16 cellular contexts compared by ENCODE assay signal in the genomic region with DNA sequence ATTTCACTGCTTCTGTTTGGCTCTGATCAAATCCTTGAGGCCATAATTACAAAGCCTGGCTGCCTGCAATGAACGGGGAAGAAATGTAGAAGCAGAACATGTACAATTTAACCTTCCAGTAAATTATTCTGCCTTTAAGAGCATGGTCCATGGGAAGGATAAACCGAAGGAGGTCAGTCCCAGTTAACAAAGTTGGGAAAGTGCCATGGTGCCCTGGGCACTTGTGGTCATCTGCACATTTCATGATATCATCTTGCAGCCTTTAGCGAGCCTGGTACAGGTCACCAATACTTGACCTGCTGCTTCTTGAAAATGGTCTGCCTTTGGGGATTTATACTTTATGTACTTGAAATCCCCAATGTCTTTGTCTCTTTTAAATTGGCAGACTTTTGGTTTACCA.
DNase-seq lines count a peak whose midpoint lies in the region; ATAC-seq and TF ChIP-seq lines count a peak whose summit lies in the region.
"Had no signal": no experiment of that assay in that cellular context is flagged by ENCODE, and none has a peak within 500 bp of the region (broad histone marks: within the 10 kb centered on the region; RNA-seq: fewer than 3 reads in every experiment).

No MANE protein-coding gene starts in this region.

- H3K9ac ChIP-seq in SK-N-SH, result no peak overlapping the region
- H3K9ac ChIP-seq: BLaER1, GM23248 had no signal

- H3K36me3 ChIP-seq in SK-N-SH (replicated peaks in 1 of 2; ENCODE audit: control insufficient read depth in 1 of 2, insufficient read depth in 2 of 2, low read length in 1 of 2), result no peaks in the 10 kb centered on the region
- H3K36me3 ChIP-seq: BLaER1, HAP-1 had no signal

- no peak overlapping the region for H3K27ac Mint-ChIP-seq in naive thymus-derived CD8-positive, alpha-beta T cell
- no peak overlapping the region for H3K27ac Mint-ChIP-seq in T-helper 17 cell
- H3K27ac Mint-ChIP-seq: CD14-positive monocyte; CD4-positive, alpha-beta memory T cell had no signal

- TF ChIP-seq EP300 in SK-N-SH (IDR thresholded peaks at IDR 0.05; ENCODE audit: borderline replicate concordance in 1 of 2, low read depth in 1 of 2, low read length in 1 of 2), result no peak

- no peaks in the 10 kb centered on the region for H3K9me2 ChIP-seq in SK-N-SH

- POLR2A ChIA-PET in SK-N-SH (lab: Yijun Ruan, JAX), result no interaction called here
- POLR2A ChIA-PET in naive thymus-derived CD8-positive, alpha-beta T cell (lab: Charles Lee), result no interaction called here

- no peaks in the 10 kb centered on the region for H3F3A ChIP-seq in SK-N-SH (replicated peaks; ENCODE audit: insufficient read depth)

- no peak overlapping the region for H3K4me3 Mint-ChIP-seq in naive thymus-derived CD8-positive, alpha-beta T cell
- H3K4me3 Mint-ChIP-seq in T-helper 17 cell, result no peak overlapping the region
- H3K4me3 Mint-ChIP-seq: CD14-positive monocyte; CD4-positive, alpha-beta memory T cell had no signal

- WGBS in SK-N-SH (ENCODE audit: low lambda C conversion rate), result 71% methylated on average over 3 of the region's 3 CpGs

- peaks cover 0 to 2% of the 10 kb centered on the region in 2 experiments; a peak in 1 of 4 replicates for H3K4me1 ChIP-seq in SK-N-SH (ENCODE audit: control insufficient read depth in 1 of 2, insufficient read depth in 2 of 2, low read depth in 1 of 2, low read length in 1 of 2)
- H3K4me1 ChIP-seq: BLaER1 had no signal

- no peaks in the 10 kb centered on the region for H4K20me1 ChIP-seq in SK-N-SH (ENCODE audit: insufficient read depth)
- H4K20me1 ChIP-seq: BLaER1 had no signal

- H3K4me1 Mint-ChIP-seq in naive thymus-derived CD8-positive, alpha-beta T cell, result no peaks in the 10 kb centered on the region
- no peaks in the 10 kb centered on the region for H3K4me1 Mint-ChIP-seq in T-helper 17 cell
- H3K4me1 Mint-ChIP-seq: CD14-positive monocyte; CD4-positive, alpha-beta memory T cell had no signal

- TF ChIP-seq CTCF in SK-N-SH (IDR thresholded peaks at IDR 0.05), result no peak

- DNase-seq in SK-N-SH (no peak), RPMI7951 (ENCODE audit: low read depth) (peak; percentile 83), renal cortical epithelial cell (ENCODE audit: low read depth) (peak; percentile 58), amniotic stem cell (lab: John Stamatoyannopoulos, UW) (no peak), T-helper 17 cell (no peak)
- no peak for DNase-seq in naive thymus-derived CD8-positive, alpha-beta T cell
- DNase-seq: CD4-positive, alpha-beta memory T cell; DMS79 treated with DMSO at 0.1 percent for 48 hours; GDM1; GM23248 had no signal

- no peaks in the 10 kb centered on the region for H3K27me3 ChIP-seq in SK-N-SH (ENCODE audit: insufficient read depth)
- H3K27me3 ChIP-seq: BLaER1 had no signal

- H3K4me2 ChIP-seq in SK-N-SH, result no peak overlapping the region
- H3K4me2 ChIP-seq: A549, BLaER1 had no signal

- no peak for TF ChIP-seq RAD21 in SK-N-SH (IDR thresholded peaks at IDR 0.05; ENCODE audit: low read length)

- H2AFZ ChIP-seq in SK-N-SH (ENCODE audit: low read depth), result no peak overlapping the region
- H2AFZ ChIP-seq: GM23248 had no signal

- peaks cover 0 to 10% (median 0%) of the 10 kb centered on the region in 5 donors for H3K27me3 Mint-ChIP-seq in naive thymus-derived CD8-positive, alpha-beta T cell
- no peaks in the 10 kb centered on the region for H3K27me3 Mint-ChIP-seq in T-helper 17 cell

- no peaks in the 10 kb centered on the region for H3K36me3 Mint-ChIP-seq in naive thymus-derived CD8-positive, alpha-beta T cell
- no peaks in the 10 kb centered on the region for H3K36me3 Mint-ChIP-seq in T-helper 17 cell (ENCODE audit: low read depth)
- H3K36me3 Mint-ChIP-seq: CD14-positive monocyte; CD4-positive, alpha-beta memory T cell had no signal

- no peaks in the 10 kb centered on the region for H3K79me2 ChIP-seq in SK-N-SH (ENCODE audit: insufficient read depth)

- no peak overlapping the region; a peak in 1 of 4 replicates for H3K27ac ChIP-seq in SK-N-SH (ENCODE audit: low read depth in 2 of 2, low read length in 1 of 2)
- H3K27ac ChIP-seq: 22Rv1, A549, BLaER1, GM23248 had no signal

- ATAC-seq in SK-N-SH treated with all-trans-retinoic acid at 6 μM for 48 hours (no peak), T-helper 17 cell (no peak)
- no peak for ATAC-seq in naive thymus-derived CD8-positive, alpha-beta T cell
- ATAC-seq: A549 had no signal

- H3K9me3 Mint-ChIP-seq in naive thymus-derived CD8-positive, alpha-beta T cell, result peaks cover 0 to 9% (median 1%) of the 10 kb centered on the region in 9 donors

- H3K4me3 ChIP-seq in SK-N-SH (ENCODE audit: low read depth in 2 of 2, low read length in 1 of 2), result no peak overlapping the region
- H3K4me3 ChIP-seq: A549, BLaER1, GM23248, HAP-1 had no signal

- H3K9me3 ChIP-seq in SK-N-SH, result no peaks in the 10 kb centered on the region
- H3K9me3 ChIP-seq in T-helper 17 cell (ENCODE audit: control insufficient read depth, low read length, poor library complexity, severe bottlenecking), result no peaks in the 10 kb centered on the region
- H3K9me3 ChIP-seq: A549, BLaER1, HAP-1 had no signal

- CTCF ChIA-PET in SK-N-SH (lab: Yijun Ruan, JAX), result no interaction called here

TF ChIP-seq in SK-N-SH, 30 proteins besides CTCF, POLR2A, EP300 and RAD21:
- TF ChIP-seq GATA2 (CRISPR knock-in tag; IDR thresholded peaks at IDR 0.05) (0 out of 2 replicates have a peak, but pooled peaks have one; percentile 27), REST (IDR thresholded peaks at IDR 0.05; ENCODE audit: low read depth, low read length) (no peak)

TF ChIP-seq in SK-N-SH treated with all-trans-retinoic acid at 6 μM for 48 hours, 23 proteins besides CTCF, POLR2A, EP300 and RAD21:
- no peak for TF ChIP-seq PPARA (CRISPR knock-in tag; IDR thresholded peaks at IDR 0.05; ENCODE audit: borderline replicate concordance)
- TF ChIP-seq SNAI2 (CRISPR knock-in tag; IDR thresholded peaks at IDR 0.05), result no peak
- no peak for TF ChIP-seq ESRRG (CRISPR knock-in tag; IDR thresholded peaks at IDR 0.05)
- no peak for TF ChIP-seq OSR1 (CRISPR knock-in tag; IDR thresholded peaks at IDR 0.05)
- TF ChIP-seq, protein P1, sequence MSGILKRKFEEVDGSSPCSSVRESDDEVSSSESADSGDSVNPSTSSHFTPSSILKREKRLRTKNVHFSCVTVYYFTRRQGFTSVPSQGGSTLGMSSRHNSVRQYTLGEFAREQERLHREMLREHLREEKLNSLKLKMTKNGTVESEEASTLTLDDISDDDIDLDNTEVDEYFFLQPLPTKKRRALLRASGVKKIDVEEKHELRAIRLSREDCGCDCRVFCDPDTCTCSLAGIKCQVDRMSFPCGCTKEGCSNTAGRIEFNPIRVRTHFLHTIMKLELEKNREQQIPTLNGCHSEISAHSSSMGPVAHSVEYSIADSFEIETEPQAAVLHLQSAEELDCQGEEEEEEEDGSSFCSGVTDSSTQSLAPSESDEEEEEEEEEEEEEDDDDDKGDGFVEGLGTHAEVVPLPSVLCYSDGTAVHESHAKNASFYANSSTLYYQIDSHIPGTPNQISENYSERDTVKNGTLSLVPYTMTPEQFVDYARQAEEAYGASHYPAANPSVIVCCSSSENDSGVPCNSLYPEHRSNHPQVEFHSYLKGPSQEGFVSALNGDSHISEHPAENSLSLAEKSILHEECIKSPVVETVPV (CRISPR knock-in tag; IDR thresholded peaks at IDR 0.05), result no peak

Comparison
In these comparisons a context has a peak if more than half of its experiments do, and no peak if none do; other contexts are left out.
1. DNase-seq: peak in RPMI7951 (single experiment) and renal cortical epithelial cell (single experiment); none in SK-N-SH (single experiment), amniotic stem cell (single experiment), naive thymus-derived CD8-positive, alpha-beta T cell (0 of 10) and T-helper 17 cell (0 of 3).